ENCODE assay signal across 1 cellular context in genomic region chr11:721347-721912, GRCh38.
A peak's percentile ranks its signal among the peaks of the same experiment; 100 is the strongest.
TF ChIP-seq lines count a peak whose summit lies in the region.

No MANE protein-coding gene starts in this region.

TF ChIP-seq in K562, 482 proteins besides CTCF, POLR2A, EP300 and RAD21:
- no peak for TF ChIP-seq RBBP5 (IDR thresholded peaks at IDR 0.05; ENCODE audit: borderline replicate concordance, insufficient read depth, low read length, poor library complexity, severe bottlenecking)
- no peak for TF ChIP-seq ZSCAN29 (IDR thresholded peaks at IDR 0.05)
- TF ChIP-seq POLR2G (IDR thresholded peaks at IDR 0.05; ENCODE audit: low read depth, low read length): 0 out of 2 replicates have a peak, but pooled peaks have one; percentile 8
- no peak for TF ChIP-seq NFIX (CRISPR knock-in tag; IDR thresholded peaks at IDR 0.05; ENCODE audit: low read depth)
- TF ChIP-seq DDX20 (tag; IDR thresholded peaks at IDR 0.05; ENCODE audit: low read depth): no peak
- TF ChIP-seq, protein P1, sequence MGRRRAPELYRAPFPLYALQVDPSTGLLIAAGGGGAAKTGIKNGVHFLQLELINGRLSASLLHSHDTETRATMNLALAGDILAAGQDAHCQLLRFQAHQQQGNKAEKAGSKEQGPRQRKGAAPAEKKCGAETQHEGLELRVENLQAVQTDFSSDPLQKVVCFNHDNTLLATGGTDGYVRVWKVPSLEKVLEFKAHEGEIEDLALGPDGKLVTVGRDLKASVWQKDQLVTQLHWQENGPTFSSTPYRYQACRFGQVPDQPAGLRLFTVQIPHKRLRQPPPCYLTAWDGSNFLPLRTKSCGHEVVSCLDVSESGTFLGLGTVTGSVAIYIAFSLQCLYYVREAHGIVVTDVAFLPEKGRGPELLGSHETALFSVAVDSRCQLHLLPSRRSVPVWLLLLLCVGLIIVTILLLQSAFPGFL (CRISPR knock-in tag; IDR thresholded peaks at IDR 0.05): no peak
- no peak for TF ChIP-seq NR2C1 (IDR thresholded peaks at IDR 0.05)
- TF ChIP-seq NR2C1 (tag; IDR thresholded peaks at IDR 0.05): 0 out of 2 replicates have a peak, but pooled peaks have one; percentile 10
- TF ChIP-seq ZBTB7A (IDR thresholded peaks at IDR 0.05; ENCODE audit: borderline replicate concordance, control insufficient read depth, low read depth, low read length): 0 out of 2 replicates have a peak, but pooled peaks have one; percentile 13
TF ChIP-seq in K562: peak in this region for 3.
